ENCODE assay signal across 1 cellular context in genomic region chr9:68969538-68969937, GRCh38.
TF ChIP-seq lines count a peak whose summit lies in the region.

No MANE protein-coding gene starts in this region.

TF ChIP-seq in K562, 482 proteins besides CTCF, POLR2A, EP300 and RAD21 (continued from another document):
- TF ChIP-seq, protein P1, sequence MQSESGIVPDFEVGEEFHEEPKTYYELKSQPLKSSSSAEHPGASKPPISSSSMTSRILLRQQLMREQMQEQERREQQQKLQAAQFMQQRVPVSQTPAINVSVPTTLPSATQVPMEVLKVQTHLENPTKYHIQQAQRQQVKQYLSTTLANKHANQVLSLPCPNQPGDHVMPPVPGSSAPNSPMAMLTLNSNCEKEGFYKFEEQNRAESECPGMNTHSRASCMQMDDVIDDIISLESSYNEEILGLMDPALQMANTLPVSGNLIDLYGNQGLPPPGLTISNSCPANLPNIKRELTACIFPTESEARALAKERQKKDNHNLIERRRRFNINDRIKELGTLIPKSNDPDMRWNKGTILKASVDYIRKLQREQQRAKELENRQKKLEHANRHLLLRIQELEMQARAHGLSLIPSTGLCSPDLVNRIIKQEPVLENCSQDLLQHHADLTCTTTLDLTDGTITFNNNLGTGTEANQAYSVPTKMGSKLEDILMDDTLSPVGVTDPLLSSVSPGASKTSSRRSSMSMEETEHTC (IDR thresholded peaks at IDR 0.05) = no peak
- TF ChIP-seq EHMT2 (IDR thresholded peaks at IDR 0.05) (no peak), SAP30 (IDR thresholded peaks at IDR 0.05; ENCODE audit: borderline replicate concordance, insufficient read depth, low read depth, low read length, poor library complexity, severe bottlenecking) (no peak), ZBTB7A (IDR thresholded peaks at IDR 0.05; ENCODE audit: borderline replicate concordance, control insufficient read depth, low read depth, low read length) (no peak), GTF2A2 (tag; IDR thresholded peaks at IDR 0.05) (no peak), ZNF282 (CRISPR knock-in tag; IDR thresholded peaks at IDR 0.05) (no peak), TAL1 (IDR thresholded peaks at IDR 0.05) (peak; percentile 21; the same call in 1 of the 2 replicates), ZNF785 (CRISPR knock-in tag; IDR thresholded peaks at IDR 0.05) (no peak), MBD2 (IDR thresholded peaks at IDR 0.05; ENCODE audit: borderline replicate concordance, low read depth) (no peak), FOXA3 (CRISPR knock-in tag; conservative IDR thresholded peaks at IDR 0.05 in 1 of 2, IDR thresholded peaks at IDR 0.05 in 1 of 2) (peak in 1 of 2 experiments; percentile 41; a peak in 2 of 4 replicates), NCOR1 (IDR thresholded peaks at IDR 0.05) (peak; percentile 34; the same call in 1 of the 2 replicates), HMG20B (CRISPR knock-in tag; IDR thresholded peaks at IDR 0.05) (no peak), ZSCAN32 (CRISPR knock-in tag; IDR thresholded peaks at IDR 0.05) (no peak), TAF15 (IDR thresholded peaks at IDR 0.05; ENCODE audit: low read depth, low read length) (no peak), CBFA2T3 (IDR thresholded peaks at IDR 0.05) (peak; percentile 60; the same call in 1 of the 2 replicates), SP1 (CRISPR knock-in tag; IDR thresholded peaks at IDR 0.05) (no peak), HNRNPUL1 (IDR thresholded peaks at IDR 0.05; ENCODE audit: low read length) (no peak), ETV1 (tag; conservative IDR thresholded peaks at IDR 0.05; ENCODE audit: low read depth) (peak; percentile 48; the same call in 1 of the 2 replicates), FOXK1 (CRISPR knock-in tag; IDR thresholded peaks at IDR 0.05; ENCODE audit: borderline replicate concordance) (no peak), ZNF318 (IDR thresholded peaks at IDR 0.05; ENCODE audit: borderline replicate concordance in 1 of 2, low read depth in 1 of 2) (no peak), ZNF655 (CRISPR knock-in tag; IDR thresholded peaks at IDR 0.05) (no peak), RCOR1 (IDR thresholded peaks at IDR 0.05; ENCODE audit: borderline replicate concordance in 1 of 2, low read depth in 2 of 2, low read length in 2 of 2) (peak in 1 of 2 experiments; percentile 23; a peak in 1 of 4 replicates), ZBTB8A (IDR thresholded peaks at IDR 0.05; ENCODE audit: partially characterized antibody) (no peak), NFIC (IDR thresholded peaks at IDR 0.05) (no peak), TCF3 (CRISPR knock-in tag; IDR thresholded peaks at IDR 0.05) (peak; percentile 52), ZNF311 (CRISPR knock-in tag; IDR thresholded peaks at IDR 0.05) (no peak), CBX5 (IDR thresholded peaks at IDR 0.05; ENCODE audit: borderline replicate concordance, low read depth) (no peak), ZNF449 (CRISPR knock-in tag; IDR thresholded peaks at IDR 0.05) (no peak), HNRNPK (IDR thresholded peaks at IDR 0.05; ENCODE audit: low read depth, low read length, poor library complexity, severe bottlenecking) (no peak), ZNF174 (CRISPR knock-in tag; IDR thresholded peaks at IDR 0.05) (no peak)
- TF ChIP-seq, protein P2, sequence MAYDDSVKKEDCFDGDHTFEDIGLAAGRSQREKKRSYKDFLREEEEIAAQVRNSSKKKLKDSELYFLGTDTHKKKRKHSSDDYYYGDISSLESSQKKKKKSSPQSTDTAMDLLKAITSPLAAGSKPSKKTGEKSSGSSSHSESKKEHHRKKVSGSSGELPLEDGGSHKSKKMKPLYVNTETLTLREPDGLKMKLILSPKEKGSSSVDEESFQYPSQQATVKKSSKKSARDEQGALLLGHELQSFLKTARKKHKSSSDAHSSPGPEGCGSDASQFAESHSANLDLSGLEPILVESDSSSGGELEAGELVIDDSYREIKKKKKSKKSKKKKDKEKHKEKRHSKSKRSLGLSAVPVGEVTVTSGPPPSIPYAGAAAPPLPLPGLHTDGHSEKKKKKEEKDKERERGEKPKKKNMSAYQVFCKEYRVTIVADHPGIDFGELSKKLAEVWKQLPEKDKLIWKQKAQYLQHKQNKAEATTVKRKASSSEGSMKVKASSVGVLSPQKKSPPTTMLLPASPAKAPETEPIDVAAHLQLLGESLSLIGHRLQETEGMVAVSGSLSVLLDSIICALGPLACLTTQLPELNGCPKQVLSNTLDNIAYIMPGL (CRISPR knock-in tag; IDR thresholded peaks at IDR 0.05) = no peak
- TF ChIP-seq, protein P3, sequence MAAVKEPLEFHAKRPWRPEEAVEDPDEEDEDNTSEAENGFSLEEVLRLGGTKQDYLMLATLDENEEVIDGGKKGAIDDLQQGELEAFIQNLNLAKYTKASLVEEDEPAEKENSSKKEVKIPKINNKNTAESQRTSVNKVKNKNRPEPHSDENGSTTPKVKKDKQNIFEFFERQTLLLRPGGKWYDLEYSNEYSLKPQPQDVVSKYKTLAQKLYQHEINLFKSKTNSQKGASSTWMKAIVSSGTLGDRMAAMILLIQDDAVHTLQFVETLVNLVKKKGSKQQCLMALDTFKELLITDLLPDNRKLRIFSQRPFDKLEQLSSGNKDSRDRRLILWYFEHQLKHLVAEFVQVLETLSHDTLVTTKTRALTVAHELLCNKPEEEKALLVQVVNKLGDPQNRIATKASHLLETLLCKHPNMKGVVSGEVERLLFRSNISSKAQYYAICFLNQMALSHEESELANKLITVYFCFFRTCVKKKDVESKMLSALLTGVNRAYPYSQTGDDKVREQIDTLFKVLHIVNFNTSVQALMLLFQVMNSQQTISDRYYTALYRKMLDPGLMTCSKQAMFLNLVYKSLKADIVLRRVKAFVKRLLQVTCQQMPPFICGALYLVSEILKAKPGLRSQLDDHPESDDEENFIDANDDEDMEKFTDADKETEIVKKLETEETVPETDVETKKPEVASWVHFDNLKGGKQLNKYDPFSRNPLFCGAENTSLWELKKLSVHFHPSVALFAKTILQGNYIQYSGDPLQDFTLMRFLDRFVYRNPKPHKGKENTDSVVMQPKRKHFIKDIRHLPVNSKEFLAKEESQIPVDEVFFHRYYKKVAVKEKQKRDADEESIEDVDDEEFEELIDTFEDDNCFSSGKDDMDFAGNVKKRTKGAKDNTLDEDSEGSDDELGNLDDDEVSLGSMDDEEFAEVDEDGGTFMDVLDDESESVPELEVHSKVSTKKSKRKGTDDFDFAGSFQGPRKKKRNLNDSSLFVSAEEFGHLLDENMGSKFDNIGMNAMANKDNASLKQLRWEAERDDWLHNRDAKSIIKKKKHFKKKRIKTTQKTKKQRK (IDR thresholded peaks at IDR 0.05; ENCODE audit: borderline replicate concordance, low read depth, low read length) = no peak
